ENCODE assay signal across 33 cellular contexts in the genomic region with DNA sequence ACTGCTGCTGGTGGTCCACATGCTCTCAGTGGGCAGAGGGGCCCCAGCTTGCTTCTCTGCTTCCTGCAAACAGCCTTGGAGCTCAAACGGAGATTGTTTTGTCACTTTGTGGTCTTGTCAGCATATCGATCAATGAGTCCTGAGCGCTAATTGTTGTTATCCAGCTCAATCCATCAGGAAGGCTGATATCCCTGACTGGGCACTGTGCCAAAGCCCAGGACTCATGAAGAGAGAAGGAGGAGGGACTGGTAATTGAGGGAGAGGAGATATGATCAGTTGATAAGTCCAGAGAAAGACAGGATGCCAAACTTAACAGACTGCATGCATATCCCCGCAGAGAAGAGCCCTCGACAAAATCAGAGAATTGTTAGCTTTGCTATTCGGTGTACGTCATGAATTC.
"Had no signal": no experiment of that assay in that cellular context is flagged by ENCODE, and none has a peak within 500 bp of the region (broad histone marks: within the 10 kb centered on the region; RNA-seq: fewer than 3 reads in every experiment).

No MANE protein-coding gene starts in this region.

- H3K27me3 Mint-ChIP-seq: activated CD4-positive, alpha-beta T cell treated with anti-CD3 and anti-CD28 coated beads, Interleukin-2, amount 10 ng/mL, durations not matched to agents 24 days and 14 days; activated CD8-positive, alpha-beta T cell treated with anti-CD3 and anti-CD28 coated beads for 36 hours; activated naive CD4-positive, alpha-beta T cell treated with anti-CD3 and anti-CD28 coated beads, Interleukin-2, amount 50 U/mL, for 24 hours; activated naive CD8-positive, alpha-beta T cell treated with anti-CD3 and anti-CD28 coated beads, Interleukin-2, amount 10 ng/mL, durations not matched to agents 7 days and 5 days had no signal

- H3K36me3 ChIP-seq: ascending aorta, cardiac muscle cell, SJCRH30 had no signal

- H3K9me3 ChIP-seq: SJCRH30 had no signal

- ATAC-seq: activated CD8-positive, alpha-beta T cell treated with anti-CD3 and anti-CD28 coated beads for 36 hours; activated T-cell treated with anti-CD3 and anti-CD28 coated beads, Interleukin-2, amount 50 U/mL, for 72 hours; Panc1 had no signal

- H3K27me3 ChIP-seq: ascending aorta, cardiac muscle cell, SJCRH30 had no signal

- H3K4me1 ChIP-seq: ascending aorta, SJCRH30 had no signal

- H3K27ac ChIP-seq: ascending aorta, cardiac muscle cell, SJCRH30 had no signal

- DNase-seq: activated CD4-positive, alpha-beta T cell treated with anti-CD3 and anti-CD28 coated beads, Interleukin-2, amount 10 ng/mL, durations not matched to agents 24 days and 14 days; activated CD4-positive, alpha-beta T cell treated with anti-CD3 and anti-CD28 coated beads, Interleukin-2, amount 50 U/mL, for 4 hours; activated CD8-positive, alpha-beta T cell treated with anti-CD3 and anti-CD28 coated beads for 36 hours; activated gamma-delta T cell; activated naive CD4-positive, alpha-beta T cell treated with Interleukin-2 at 50 U/mL for 16 hours; activated naive CD8-positive, alpha-beta T cell treated with anti-CD3 and anti-CD28 coated beads, Interleukin-2, amount 10 ng/mL, durations not matched to agents 7 days and 5 days; activated T-cell treated with anti-CD3 and anti-CD28 coated beads, Interleukin-2, amount 50 U/mL, for 1 hour; activated T-cell treated with anti-CD3 and anti-CD28 coated beads, Interleukin-2, amount 50 U/mL, for 72 hours; amygdala; Karpas-422; KBM-7; NCI-H1048; NCI-H1105 treated with DMSO at 0.1 percent for 48 hours; NCI-H1436; NCI-H1694; NCI-H2029; NCI-H2171 treated with DMSO at 0.1 percent for 48 hours; NCI-H2227 treated with DMSO at 0.1 percent for 48 hours; NCI-H446; NCI-H510A treated with DMSO at 0.1 percent for 48 hours; NCI-H526 treated with DMSO at 0.1 percent for 48 hours; NCI-H774; SHP77; SJCRH30; SW 1271; T-helper 1 cell; T-helper 2 cell; T-helper 9 cell had no signal

- H3K4me3 ChIP-seq: ascending aorta, cardiac muscle cell, SJCRH30 had no signal

- H3K4me1 Mint-ChIP-seq: activated CD4-positive, alpha-beta T cell treated with anti-CD3 and anti-CD28 coated beads, Interleukin-2, amount 10 ng/mL, durations not matched to agents 24 days and 14 days; activated naive CD4-positive, alpha-beta T cell treated with anti-CD3 and anti-CD28 coated beads, Interleukin-2, amount 50 U/mL, for 24 hours; activated naive CD8-positive, alpha-beta T cell treated with anti-CD3 and anti-CD28 coated beads, Interleukin-2, amount 10 ng/mL, durations not matched to agents 7 days and 5 days had no signal

- H3K36me3 Mint-ChIP-seq: activated naive CD4-positive, alpha-beta T cell treated with anti-CD3 and anti-CD28 coated beads, Interleukin-2, amount 50 U/mL, for 24 hours; activated naive CD8-positive, alpha-beta T cell treated with anti-CD3 and anti-CD28 coated beads, Interleukin-2, amount 10 ng/mL, durations not matched to agents 7 days and 5 days had no signal

- H3K4me3 Mint-ChIP-seq: activated CD4-positive, alpha-beta T cell treated with anti-CD3 and anti-CD28 coated beads, Interleukin-2, amount 10 ng/mL, durations not matched to agents 24 days and 14 days; activated CD8-positive, alpha-beta T cell treated with anti-CD3 and anti-CD28 coated beads for 36 hours; activated naive CD4-positive, alpha-beta T cell treated with anti-CD3 and anti-CD28 coated beads, Interleukin-2, amount 50 U/mL, for 24 hours; activated naive CD8-positive, alpha-beta T cell treated with anti-CD3 and anti-CD28 coated beads, Interleukin-2, amount 10 ng/mL, durations not matched to agents 7 days and 5 days; activated T-cell treated with anti-CD3 and anti-CD28 coated beads, Interleukin-2, amount 50 U/mL, for 72 hours had no signal

- H3K27ac Mint-ChIP-seq: activated CD4-positive, alpha-beta T cell treated with anti-CD3 and anti-CD28 coated beads, Interleukin-2, amount 10 ng/mL, durations not matched to agents 24 days and 14 days; activated CD8-positive, alpha-beta T cell treated with anti-CD3 and anti-CD28 coated beads for 36 hours; activated naive CD4-positive, alpha-beta T cell treated with anti-CD3 and anti-CD28 coated beads, Interleukin-2, amount 50 U/mL, for 24 hours; activated naive CD8-positive, alpha-beta T cell treated with anti-CD3 and anti-CD28 coated beads, Interleukin-2, amount 10 ng/mL, durations not matched to agents 7 days and 5 days; activated T-cell treated with anti-CD3 and anti-CD28 coated beads, Interleukin-2, amount 50 U/mL, for 72 hours; activated T-helper 2 cell treated with anti-CD3 and anti-CD28 coated beads, Interferon-gamma antibody, Interleukin-2, Interleukin-4, amounts not matched to agents 10 μg/mL and 5 μg/mL and 100 μg/mL, durations not matched to agents 14 hours and 24 hours and 36 hours had no signal
